In genomic region chr17:37761065-37761464, GRCh38 we compare ENCODE assay signal across 14 cellular contexts. TPM values are rescaled to one million over a fixed set of nuclear protein-coding genes. Genes with fewer than 3 reads are reported as not detected.
DNase-seq lines count a peak whose midpoint lies in the region; ATAC-seq, FAIRE-seq and TF ChIP-seq lines count a peak whose summit lies in the region.
"Had no signal": no experiment of that assay in that cellular context is flagged by ENCODE, and none has a peak within 500 bp of the region (broad histone marks: within the 10 kb centered on the region; RNA-seq: fewer than 3 reads in every experiment).

No MANE protein-coding gene starts in this region.

- H3K79me2 ChIP-seq in KMS-11 (ENCODE audit: insufficient read depth, low read depth) (no peaks in the 10 kb centered on the region), GM12878 (ENCODE audit: control insufficient read depth, insufficient read depth, low read length) (no peaks in the 10 kb centered on the region)

- H3K9me3 ChIP-seq in GM12878 (replicated peaks; ENCODE audit: control insufficient read depth, insufficient read depth, low read length): no peaks in the 10 kb centered on the region
- H3K9me3 ChIP-seq: A549 had no signal

- peaks cover 20% of the 10 kb centered on the region for H3K4me1 Mint-ChIP-seq in activated CD4-positive, alpha-beta T cell treated with anti-CD3 and anti-CD28 coated beads for 36 hours

- H3K27ac Mint-ChIP-seq in activated CD4-positive, alpha-beta T cell treated with anti-CD3 and anti-CD28 coated beads for 36 hours: no peak overlapping the region
- H3K27ac Mint-ChIP-seq: endodermal cell had no signal

- peak in 1 of 2 experiments; percentile 55; a peak in 1 of 4 replicates for TF ChIP-seq EP300 in GM12878 (IDR thresholded peaks at IDR 0.05; ENCODE audit: borderline replicate concordance in 1 of 2, control insufficient read depth in 1 of 2, low read depth in 2 of 2, low read length in 2 of 2)

- FAIRE-seq in GM12878 (lab: Jason Lieb, UNC): no peak
- FAIRE-seq: A549 had no signal

- H3K4me1 ChIP-seq in KMS-11 (ENCODE audit: low read depth, poor library complexity, severe bottlenecking) (peaks cover 57% of the 10 kb centered on the region), GM12878 (ENCODE audit: control insufficient read depth, insufficient read depth, low read length) (peaks cover 24% of the 10 kb centered on the region)
- H3K4me1 ChIP-seq: foreskin keratinocyte had no signal

- TF ChIP-seq POLR2A in GM12878 (IDR thresholded peaks at IDR 0.05; ENCODE audit: low read depth, low read length): no peak

- no peak overlapping the region for H3K4me3 ChIP-seq in KMS-11 (IDR thresholded peaks at IDR 0.05; ENCODE audit: insufficient read depth, low read depth, low read length)
- H3K4me3 ChIP-seq in GM12878: no peak overlapping the region
- H3K4me3 ChIP-seq: A549 had no signal

- intact Hi-C loops in activated CD4-positive, alpha-beta T cell treated with anti-CD3 and anti-CD28 coated beads for 36 hours (cut with DNase I, micrococcal nuclease): no loop called here
- intact Hi-C loops in GM12878 (cut with micrococcal nuclease; ENCODE audit: unreplicated experiment): no loop called here

- BruUV-seq in GM12878 (replicated peaks; lab: Mats Ljungman, UMichigan): no TSS peak

- DNase-seq in activated CD4-positive, alpha-beta T cell treated with anti-CD3 and anti-CD28 coated beads for 36 hours: no peak
- DNase-seq in activated CD4-positive, alpha-beta T cell treated with anti-CD3 and anti-CD28 coated beads for 4 hours: no peak
- DNase-seq in GM12878 (ENCODE audit: low read depth, low spot score): no peak
- DNase-seq in NCI-H1930 (lab: John Stamatoyannopoulos, UW): no peak
- no peak for DNase-seq in NK-92 (lab: John Stamatoyannopoulos, UW; ENCODE audit: unreplicated experiment)
- DNase-seq: activated CD4-positive, CD25-positive, alpha-beta regulatory T cell; activated gamma-delta T cell; endodermal cell; foreskin keratinocyte; NCI-H2171 treated with DMSO at 0.1 percent for 48 hours had no signal

- peak overlapping the region; percentile 24 for H3K4me2 ChIP-seq in KMS-11
- peak overlapping the region; percentile 37; the same call in 1 of the 2 replicates for H3K4me2 ChIP-seq in GM12878 (ENCODE audit: control insufficient read depth, insufficient read depth)
- H3K4me2 ChIP-seq: A549 had no signal

- H3K27me3 ChIP-seq in KMS-11 (ENCODE audit: insufficient read depth, low read depth): peaks cover 7% of the 10 kb centered on the region; the same call in 1 of the 2 replicates
- H3K27me3 ChIP-seq in GM12878 (replicated peaks in 1 of 2; ENCODE audit: control insufficient read depth in 2 of 2, insufficient read depth in 2 of 2, low read length in 1 of 2): no peaks in the 10 kb centered on the region; a peak in 1 of 4 replicates

- ATAC-seq in activated CD4-positive, alpha-beta T cell treated with anti-CD3 and anti-CD28 coated beads for 36 hours: peak; percentile 65
- peak; percentile 51 for ATAC-seq in GM21447 (IDR thresholded peaks at IDR 0.05; ENCODE audit: unreplicated experiment)
- ATAC-seq in GM12878: peak; percentile 86
- ATAC-seq in GM18520 (IDR thresholded peaks at IDR 0.05; ENCODE audit: unreplicated experiment): no peak
- ATAC-seq: A549, foreskin keratinocyte had no signal

- SMC1A ChIA-PET in GM12878 (lab: Charles Lee; ENCODE audit: uncharacterized antibody, unreplicated experiment): no interaction called here

- RAD21 ChIA-PET in GM12878 (lab: Charles Lee; ENCODE audit: unreplicated experiment): no interaction called here

- in situ Hi-C loops in GM12878 (cut with MboI): no loop called here

- H3K27me3 Mint-ChIP-seq in activated CD4-positive, alpha-beta T cell treated with anti-CD3 and anti-CD28 coated beads for 36 hours: peaks cover 32% of the 10 kb centered on the region

- 19% methylated on average over 7 of the region's 7 CpGs for WGBS in GM12878 (ENCODE audit: insufficient coverage, insufficient replicate concordance, low lambda C conversion rate, missing lambda C conversion rate)

- CTCF ChIA-PET in activated CD4-positive, alpha-beta T cell treated with anti-CD3 and anti-CD28 coated beads for 36 hours (lab: Charles Lee): no interaction called here
- CTCF ChIA-PET in GM12878 (lab: Yijun Ruan, JAX): no interaction called here

- H3K9me3 Mint-ChIP-seq in activated CD4-positive, alpha-beta T cell treated with anti-CD3 and anti-CD28 coated beads for 36 hours (ENCODE audit: low read depth): no peaks in the 10 kb centered on the region
- H3K9me3 Mint-ChIP-seq: endodermal cell had no signal

- H3K36me3 ChIP-seq in KMS-11 (ENCODE audit: insufficient read depth): no peaks in the 10 kb centered on the region
- no peaks in the 10 kb centered on the region for H3K36me3 ChIP-seq in GM12878 (ENCODE audit: control insufficient read depth in 2 of 2, insufficient read depth in 2 of 2, low read length in 1 of 2)

- POLR2A ChIA-PET in activated CD4-positive, alpha-beta T cell treated with anti-CD3 and anti-CD28 coated beads for 36 hours (lab: Charles Lee): no interaction called here
- POLR2A ChIA-PET in GM12878 (lab: Charles Lee): interaction anchor here (1.7 kb wide), 1 partner anchor 16 kb away, joined by 5 read pairs; the partner anchor contains the start of gene HNF1B

- TF ChIP-seq CTCF in KMS-11 (conservative IDR thresholded peaks at IDR 0.05; ENCODE audit: low read depth, low read length) (no peak), GM12878 (IDR thresholded peaks at IDR 0.05 in 2 of 3, conservative IDR thresholded peaks at IDR 0.05 in 1 of 3; ENCODE audit: control insufficient read depth in 2 of 3, extremely low read depth in 1 of 3, insufficient read depth in 1 of 3, low read depth in 3 of 3, low read length in 3 of 3) (no peak)

- no peaks in the 10 kb centered on the region for H3K36me3 Mint-ChIP-seq in activated CD4-positive, alpha-beta T cell treated with anti-CD3 and anti-CD28 coated beads for 36 hours (ENCODE audit: low read depth)

- H2AFZ ChIP-seq in KMS-11 (ENCODE audit: low read depth) (no peak overlapping the region), GM12878 (ENCODE audit: control insufficient read depth, low read depth, low read length) (no peak overlapping the region)

- H3K27ac ChIP-seq in KMS-11: no peak overlapping the region
- no peak overlapping the region for H3K27ac ChIP-seq in GM12878 (ENCODE audit: control insufficient read depth, insufficient read depth)
- H3K27ac ChIP-seq: A549, foreskin keratinocyte had no signal

- no peak overlapping the region for H3K4me3 Mint-ChIP-seq in activated CD4-positive, alpha-beta T cell treated with anti-CD3 and anti-CD28 coated beads for 36 hours
- H3K4me3 Mint-ChIP-seq: endodermal cell had no signal

- H4K20me1 ChIP-seq in KMS-11 (ENCODE audit: insufficient read depth) (no peaks in the 10 kb centered on the region), GM12878 (ENCODE audit: control insufficient read depth, insufficient read depth) (no peaks in the 10 kb centered on the region)

- H3K9ac ChIP-seq in KMS-11 (no peak overlapping the region), GM12878 (ENCODE audit: control insufficient read depth, insufficient read depth, low read length) (no peak overlapping the region)

- no peak for TF ChIP-seq RAD21 in GM12878 (IDR thresholded peaks at IDR 0.05; ENCODE audit: insufficient read depth, low read depth, low read length)

TF ChIP-seq in GM12878, 131 proteins besides CTCF, POLR2A, EP300 and RAD21 (continues in another document):
- no peak for TF ChIP-seq ZNF592 (IDR thresholded peaks at IDR 0.05)

RNA-seq across cellular contexts. Expression of gene HNF1B, which starts 16.2 kb away (rescaled TPM):
- total RNA-seq in activated CD4-positive, alpha-beta T cell treated with anti-CD3 and anti-CD28 coated beads for 36 hours: not detected
- 6.5 and 7.0 TPM in 2 replicates for total RNA-seq in GM12878 (2013; cell fraction: nucleolus; rRNA removed)
- total RNA-seq in GM12878 (2014; rRNA removed) (0.82 and 0.96 TPM in 2 replicates), GM12878 (2014; rRNA removed; fragmentation: Illumina TruSeq; extraction: Trizol) (0.76 and 0.78 TPM in 2 replicates), GM12878 (2021) (2.6 and 2.7 TPM in 2 replicates)
- polyA plus RNA-seq in GM12878 (2011; ENCODE audit: low read depth): 1.2 TPM
- polyA plus RNA-seq in GM12878 (2011; rRNA removed) (7.3 and 12.7 TPM in 2 replicates), GM12878 (2014; fragmentation: Illumina TruSeq; extraction: Trizol) (1.6 and 2.2 TPM in 2 replicates), GM12878 (2014; fragmentation: Nextera tagmentation; extraction: Ambion mirVana) (under 1 TPM; 0.51 to 0.93 TPM), GM12878 (2014; rRNA removed) (2.0 and 2.2 TPM in 2 replicates), GM12878 (2016; fragmentation: Nextera tagmentation; extraction: Ambion mirVana) (1 to 10 TPM; 1.6 to 2.3 TPM)
- polyA plus RNA-seq in GM12878 (2011; cell fraction: cytosol; rRNA removed): 24.6 and 26.0 TPM in 2 replicates
- 33.4 and 44.8 TPM in 2 replicates for polyA plus RNA-seq in GM12878 (2011; cell fraction: nucleus; rRNA removed)
- polyA plus RNA-seq in GM12878 (2012): 1.6 and 2.2 TPM in 2 replicates
- 16.3 and 30.9 TPM in 2 replicates for polyA minus RNA-seq in GM12878 (2011; rRNA and poly(A)+ RNA removed)
- polyA minus RNA-seq in GM12878 (2011; cell fraction: cytosol; rRNA and poly(A)+ RNA removed): 8.2 and 9.0 TPM in 2 replicates
- polyA minus RNA-seq in GM12878 (2011; cell fraction: nucleus; rRNA and poly(A)+ RNA removed): 21.3 and 36.1 TPM in 2 replicates
- total RNA-seq: foreskin keratinocyte had no signal
- polyA plus RNA-seq: foreskin keratinocyte had no signal
